In the genomic region with DNA sequence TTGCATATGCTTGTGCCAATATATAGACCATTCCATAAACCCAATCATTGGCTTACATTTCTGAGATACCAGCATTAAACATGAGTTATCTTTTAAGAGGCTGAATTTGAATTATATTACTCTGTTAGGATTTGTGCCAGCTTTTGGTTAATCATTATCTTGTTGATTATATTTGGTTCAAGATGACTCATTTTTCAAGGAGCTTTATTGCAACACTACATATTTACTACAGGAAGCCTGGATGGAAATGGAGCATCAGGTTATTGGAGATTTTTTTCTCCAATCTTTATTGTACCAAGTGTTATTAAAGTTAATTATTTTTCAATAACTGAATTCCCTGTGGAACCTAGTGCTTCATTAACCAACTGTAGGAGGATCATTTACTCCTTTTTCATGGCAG, we compare ENCODE assay signal across 1 cellular context.
TF ChIP-seq lines count a peak whose summit lies in the region.

No MANE protein-coding gene starts in this region.

TF ChIP-seq in HepG2, 621 proteins besides CTCF, POLR2A, EP300 and RAD21 (continued from another document):
- TF ChIP-seq, protein P1, sequence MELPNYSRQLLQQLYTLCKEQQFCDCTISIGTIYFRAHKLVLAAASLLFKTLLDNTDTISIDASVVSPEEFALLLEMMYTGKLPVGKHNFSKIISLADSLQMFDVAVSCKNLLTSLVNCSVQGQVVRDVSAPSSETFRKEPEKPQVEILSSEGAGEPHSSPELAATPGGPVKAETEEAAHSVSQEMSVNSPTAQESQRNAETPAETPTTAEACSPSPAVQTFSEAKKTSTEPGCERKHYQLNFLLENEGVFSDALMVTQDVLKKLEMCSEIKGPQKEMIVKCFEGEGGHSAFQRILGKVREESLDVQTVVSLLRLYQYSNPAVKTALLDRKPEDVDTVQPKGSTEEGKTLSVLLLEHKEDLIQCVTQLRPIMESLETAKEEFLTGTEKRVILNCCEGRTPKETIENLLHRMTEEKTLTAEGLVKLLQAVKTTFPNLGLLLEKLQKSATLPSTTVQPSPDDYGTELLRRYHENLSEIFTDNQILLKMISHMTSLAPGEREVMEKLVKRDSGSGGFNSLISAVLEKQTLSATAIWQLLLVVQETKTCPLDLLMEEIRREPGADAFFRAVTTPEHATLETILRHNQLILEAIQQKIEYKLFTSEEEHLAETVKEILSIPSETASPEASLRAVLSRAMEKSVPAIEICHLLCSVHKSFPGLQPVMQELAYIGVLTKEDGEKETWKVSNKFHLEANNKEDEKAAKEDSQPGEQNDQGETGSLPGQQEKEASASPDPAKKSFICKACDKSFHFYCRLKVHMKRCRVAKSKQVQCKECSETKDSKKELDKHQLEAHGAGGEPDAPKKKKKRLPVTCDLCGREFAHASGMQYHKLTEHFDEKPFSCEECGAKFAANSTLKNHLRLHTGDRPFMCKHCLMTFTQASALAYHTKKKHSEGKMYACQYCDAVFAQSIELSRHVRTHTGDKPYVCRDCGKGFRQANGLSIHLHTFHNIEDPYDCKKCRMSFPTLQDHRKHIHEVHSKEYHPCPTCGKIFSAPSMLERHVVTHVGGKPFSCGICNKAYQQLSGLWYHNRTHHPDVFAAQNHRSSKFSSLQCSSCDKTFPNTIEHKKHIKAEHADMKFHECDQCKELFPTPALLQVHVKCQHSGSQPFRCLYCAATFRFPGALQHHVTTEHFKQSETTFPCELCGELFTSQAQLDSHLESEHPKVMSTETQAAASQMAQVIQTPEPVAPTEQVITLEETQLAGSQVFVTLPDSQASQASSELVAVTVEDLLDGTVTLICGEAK (IDR thresholded peaks at IDR 0.05), result peak; percentile 53
- TF ChIP-seq, protein P1 (CRISPR knock-in tag; IDR thresholded peaks at IDR 0.05), result peak; percentile 44; the same call in 1 of the 2 replicates
- TF ChIP-seq ZNF704 (CRISPR knock-in tag; IDR thresholded peaks at IDR 0.05; ENCODE audit: borderline replicate concordance) (no peak), SMYD3 (CRISPR knock-in tag; IDR thresholded peaks at IDR 0.05) (no peak; the same call in 1 of the 2 replicates), MLX (CRISPR knock-in tag; IDR thresholded peaks at IDR 0.05) (peak; percentile 63; the same call in 1 of the 2 replicates), SP140L (CRISPR knock-in tag; IDR thresholded peaks at IDR 0.05; ENCODE audit: borderline replicate concordance) (no peak; the same call in 1 of the 2 replicates), DR1 (CRISPR knock-in tag; IDR thresholded peaks at IDR 0.05) (no peak), ZNF652 (CRISPR knock-in tag; IDR thresholded peaks at IDR 0.05; ENCODE audit: borderline replicate concordance, low read depth) (peak; percentile 8; the same call in 1 of the 2 replicates), SOX6 (IDR thresholded peaks at IDR 0.05) (no peak), SOX6 (CRISPR knock-in tag; IDR thresholded peaks at IDR 0.05) (peak; percentile 66; the same call in 1 of the 2 replicates), IRX3 (CRISPR knock-in tag; IDR thresholded peaks at IDR 0.05; ENCODE audit: borderline replicate concordance, low read depth) (no peak), RNF219 (CRISPR knock-in tag; IDR thresholded peaks at IDR 0.05) (peak; percentile 73; the same call in 1 of the 2 replicates), ZNF788 (CRISPR knock-in tag; IDR thresholded peaks at IDR 0.05; ENCODE audit: borderline replicate concordance) (no peak), ZNF138 (CRISPR knock-in tag; IDR thresholded peaks at IDR 0.05; ENCODE audit: low read depth) (no peak), ZSCAN29 (CRISPR knock-in tag; conservative IDR thresholded peaks at IDR 0.05) (peak; percentile 65; the same call in 1 of the 2 replicates), ZNF784 (CRISPR knock-in tag; IDR thresholded peaks at IDR 0.05; ENCODE audit: borderline replicate concordance) (no peak), TOPORS (CRISPR knock-in tag; IDR thresholded peaks at IDR 0.05) (no peak), CHCHD3 (CRISPR knock-in tag; IDR thresholded peaks at IDR 0.05) (no peak), SYNCRIP (IDR thresholded peaks at IDR 0.05; ENCODE audit: insufficient read depth, low read depth, low read length) (no peak), SMARCC2 (IDR thresholded peaks at IDR 0.05) (peak; percentile 48; the same call in 1 of the 2 replicates), ZNF484 (CRISPR knock-in tag; IDR thresholded peaks at IDR 0.05; ENCODE audit: borderline replicate concordance, low read depth) (no peak), CENPT (CRISPR knock-in tag; IDR thresholded peaks at IDR 0.05; ENCODE audit: low read depth) (no peak), NFRKB (IDR thresholded peaks at IDR 0.05) (no peak), HNRNPUL1 (IDR thresholded peaks at IDR 0.05; ENCODE audit: low read depth, low read length) (peak; percentile 99), ZNF616 (CRISPR knock-in tag; IDR thresholded peaks at IDR 0.05; ENCODE audit: low read depth) (no peak)
- TF ChIP-seq, protein P2, sequence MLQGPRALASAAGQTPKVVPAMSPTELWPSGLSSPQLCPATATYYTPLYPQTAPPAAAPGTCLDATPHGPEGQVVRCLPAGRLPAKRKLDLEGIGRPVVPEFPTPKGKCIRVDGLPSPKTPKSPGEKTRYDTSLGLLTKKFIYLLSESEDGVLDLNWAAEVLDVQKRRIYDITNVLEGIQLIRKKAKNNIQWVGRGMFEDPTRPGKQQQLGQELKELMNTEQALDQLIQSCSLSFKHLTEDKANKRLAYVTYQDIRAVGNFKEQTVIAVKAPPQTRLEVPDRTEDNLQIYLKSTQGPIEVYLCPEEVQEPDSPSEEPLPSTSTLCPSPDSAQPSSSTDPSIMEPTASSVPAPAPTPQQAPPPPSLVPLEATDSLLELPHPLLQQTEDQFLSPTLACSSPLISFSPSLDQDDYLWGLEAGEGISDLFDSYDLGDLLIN (CRISPR knock-in tag; IDR thresholded peaks at IDR 0.05; ENCODE audit: borderline replicate concordance), result no peak
- TF ChIP-seq, protein P3, sequence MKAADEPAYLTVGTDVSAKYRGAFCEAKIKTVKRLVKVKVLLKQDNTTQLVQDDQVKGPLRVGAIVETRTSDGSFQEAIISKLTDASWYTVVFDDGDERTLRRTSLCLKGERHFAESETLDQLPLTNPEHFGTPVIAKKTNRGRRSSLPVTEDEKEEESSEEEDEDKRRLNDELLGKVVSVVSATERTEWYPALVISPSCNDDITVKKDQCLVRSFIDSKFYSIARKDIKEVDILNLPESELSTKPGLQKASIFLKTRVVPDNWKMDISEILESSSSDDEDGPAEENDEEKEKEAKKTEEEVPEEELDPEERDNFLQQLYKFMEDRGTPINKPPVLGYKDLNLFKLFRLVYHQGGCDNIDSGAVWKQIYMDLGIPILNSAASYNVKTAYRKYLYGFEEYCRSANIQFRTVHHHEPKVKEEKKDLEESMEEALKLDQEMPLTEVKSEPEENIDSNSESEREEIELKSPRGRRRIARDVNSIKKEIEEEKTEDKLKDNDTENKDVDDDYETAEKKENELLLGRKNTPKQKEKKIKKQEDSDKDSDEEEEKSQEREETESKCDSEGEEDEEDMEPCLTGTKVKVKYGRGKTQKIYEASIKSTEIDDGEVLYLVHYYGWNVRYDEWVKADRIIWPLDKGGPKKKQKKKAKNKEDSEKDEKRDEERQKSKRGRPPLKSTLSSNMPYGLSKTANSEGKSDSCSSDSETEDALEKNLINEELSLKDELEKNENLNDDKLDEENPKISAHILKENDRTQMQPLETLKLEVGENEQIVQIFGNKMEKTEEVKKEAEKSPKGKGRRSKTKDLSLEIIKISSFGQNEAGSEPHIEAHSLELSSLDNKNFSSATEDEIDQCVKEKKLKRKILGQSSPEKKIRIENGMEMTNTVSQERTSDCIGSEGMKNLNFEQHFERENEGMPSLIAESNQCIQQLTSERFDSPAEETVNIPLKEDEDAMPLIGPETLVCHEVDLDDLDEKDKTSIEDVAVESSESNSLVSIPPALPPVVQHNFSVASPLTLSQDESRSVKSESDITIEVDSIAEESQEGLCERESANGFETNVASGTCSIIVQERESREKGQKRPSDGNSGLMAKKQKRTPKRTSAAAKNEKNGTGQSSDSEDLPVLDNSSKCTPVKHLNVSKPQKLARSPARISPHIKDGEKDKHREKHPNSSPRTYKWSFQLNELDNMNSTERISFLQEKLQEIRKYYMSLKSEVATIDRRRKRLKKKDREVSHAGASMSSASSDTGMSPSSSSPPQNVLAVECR (CRISPR knock-in tag; IDR thresholded peaks at IDR 0.05; ENCODE audit: borderline replicate concordance), result no peak
